8 cellular contexts compared by ENCODE assay signal in the genomic region with DNA sequence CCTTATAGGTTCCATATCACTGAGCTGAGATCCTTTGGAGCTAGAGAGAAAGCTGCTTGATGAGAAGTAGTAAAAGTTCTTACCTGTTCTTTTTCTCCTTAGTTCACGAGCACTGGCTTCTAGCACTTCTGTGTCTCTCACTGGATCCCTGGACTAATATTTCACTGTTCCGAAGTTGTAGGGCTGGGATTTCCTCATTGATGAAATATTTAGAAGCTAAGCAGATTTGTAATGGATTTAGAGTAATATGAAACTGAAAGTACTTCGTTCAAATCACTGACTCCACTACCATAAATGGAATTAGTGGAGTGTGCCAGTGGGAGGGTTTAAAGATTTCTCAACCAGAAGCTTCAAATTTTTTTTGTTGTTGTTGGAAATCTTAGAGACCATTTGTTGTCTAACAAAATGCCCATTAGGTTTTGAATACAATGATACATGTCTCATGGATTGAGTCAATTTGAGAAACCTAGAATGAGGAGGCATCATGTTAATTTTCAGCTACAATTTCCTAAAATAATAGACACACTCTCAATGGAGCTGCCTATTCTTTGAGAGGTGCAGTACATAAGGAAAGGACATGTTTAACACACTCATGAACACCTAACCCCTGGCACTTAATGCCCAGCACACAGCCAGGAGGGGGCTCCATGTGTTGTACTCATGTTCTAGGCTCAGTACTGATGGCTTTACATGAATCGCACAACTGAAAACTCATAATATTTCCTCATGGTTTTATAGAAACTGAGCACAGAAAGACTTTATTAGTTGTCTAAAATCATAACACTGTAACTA. TPM values are rescaled to one million over a fixed set of nuclear protein-coding genes. Genes with fewer than 3 reads are reported as not detected.
A peak's percentile ranks its signal among the peaks of the same experiment; 100 is the strongest.
DNase-seq lines count a peak whose midpoint lies in the region; ATAC-seq and TF ChIP-seq lines count a peak whose summit lies in the region.

A gene with protein sequence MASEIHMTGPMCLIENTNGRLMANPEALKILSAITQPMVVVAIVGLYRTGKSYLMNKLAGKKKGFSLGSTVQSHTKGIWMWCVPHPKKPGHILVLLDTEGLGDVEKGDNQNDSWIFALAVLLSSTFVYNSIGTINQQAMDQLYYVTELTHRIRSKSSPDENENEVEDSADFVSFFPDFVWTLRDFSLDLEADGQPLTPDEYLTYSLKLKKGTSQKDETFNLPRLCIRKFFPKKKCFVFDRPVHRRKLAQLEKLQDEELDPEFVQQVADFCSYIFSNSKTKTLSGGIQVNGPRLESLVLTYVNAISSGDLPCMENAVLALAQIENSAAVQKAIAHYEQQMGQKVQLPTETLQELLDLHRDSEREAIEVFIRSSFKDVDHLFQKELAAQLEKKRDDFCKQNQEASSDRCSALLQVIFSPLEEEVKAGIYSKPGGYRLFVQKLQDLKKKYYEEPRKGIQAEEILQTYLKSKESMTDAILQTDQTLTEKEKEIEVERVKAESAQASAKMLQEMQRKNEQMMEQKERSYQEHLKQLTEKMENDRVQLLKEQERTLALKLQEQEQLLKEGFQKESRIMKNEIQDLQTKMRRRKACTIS (minus strand): TSS at position 132 of the 792 bp plus-strand sequence. CDS start 1,974 bp downstream, outside the sequence.

- ATAC-seq in Right ventricle myocardium inferior (peak; percentile 91), HG03095 (IDR thresholded peaks at IDR 0.05; ENCODE audit: unreplicated experiment) (peak; percentile 59)

- H3K27ac Mint-ChIP-seq in T-helper 2 cell treated with Interferon-gamma antibody and Interleukin-4, amounts not matched to agents 5 μg/mL and 100 μg/mL, for 36 hours: peak within 1 kb of the TSS; percentile 84
- H3K27ac Mint-ChIP-seq in nephron progenitor cell: peak within 1 kb of the TSS; percentile 26

- no peaks in the 10 kb centered on the region for H3K27me3 ChIP-seq in esophagus squamous epithelium

- WGBS in esophagus squamous epithelium, 2 donors: 17 to 23% methylated on average over 4 of the region's 4 CpGs

- TF ChIP-seq CTCF in esophagus squamous epithelium (IDR thresholded peaks at IDR 0.05): no peak
- TF ChIP-seq CTCF in nephron progenitor cell (IDR thresholded peaks at IDR 0.05): no peak
- TF ChIP-seq CTCF in GM13976 (IDR thresholded peaks at IDR 0.05; ENCODE audit: borderline replicate concordance, control extremely low read depth, extremely low read depth, insufficient read depth, missing control alignments): no peak

- H3K4me1 ChIP-seq in esophagus squamous epithelium: peaks cover 4 to 52% (median 17%) of the 10 kb centered on the region in 3 donors

- no peaks in the 10 kb centered on the region for H3K27me3 Mint-ChIP-seq in T-helper 2 cell treated with Interferon-gamma antibody and Interleukin-4, amounts not matched to agents 5 μg/mL and 100 μg/mL, for 36 hours (ENCODE audit: low read depth)
- H3K27me3 Mint-ChIP-seq in nephron progenitor cell (ENCODE audit: low read depth, poor library complexity): peaks cover 7% of the 10 kb centered on the region

- intact Hi-C loops in Right ventricle myocardium inferior (cut with DNase I): no loop called here
- intact Hi-C loops in cardiac septum (cut with DNase I): loop anchor here (2.0 to 5.0 kb wide), 2 partner anchors 57 to 134 kb away; a partner anchor contains a TSS
- intact Hi-C loops in esophagus squamous epithelium (cut with DNase I): no loop called here

- peaks cover 62% of the 10 kb centered on the region for H3K4me1 Mint-ChIP-seq in T-helper 2 cell treated with Interferon-gamma antibody and Interleukin-4, amounts not matched to agents 5 μg/mL and 100 μg/mL, for 36 hours (ENCODE audit: low read depth)
- H3K4me1 Mint-ChIP-seq in nephron progenitor cell: peaks cover 15% of the 10 kb centered on the region

- in situ Hi-C loops in GM13976 (cut with MboI; ENCODE audit: low sequenced_read_pairs, unreplicated experiment): no loop called here

- no peaks in the 10 kb centered on the region for H3K9me3 ChIP-seq in esophagus squamous epithelium

- peaks cover 47% of the 10 kb centered on the region for H3K36me3 Mint-ChIP-seq in T-helper 2 cell treated with Interferon-gamma antibody and Interleukin-4, amounts not matched to agents 5 μg/mL and 100 μg/mL, for 36 hours (ENCODE audit: low read depth)
- H3K36me3 Mint-ChIP-seq in nephron progenitor cell (ENCODE audit: low read depth): no peaks in the 10 kb centered on the region

- no peaks in the 10 kb centered on the region for H3K9me3 Mint-ChIP-seq in T-helper 2 cell treated with Interferon-gamma antibody and Interleukin-4, amounts not matched to agents 5 μg/mL and 100 μg/mL, for 36 hours
- H3K9me3 Mint-ChIP-seq in nephron progenitor cell: no peaks in the 10 kb centered on the region

- no peak for DNase-seq in Right ventricle myocardium inferior (ENCODE audit: missing footprints)
- DNase-seq in cardiac septum (ENCODE audit: low spot score): no peak
- DNase-seq in T-helper 2 cell treated with Interferon-gamma antibody and Interleukin-4, amounts not matched to agents 5 μg/mL and 100 μg/mL, for 36 hours (ENCODE audit: low spot score): no peak
- no peak for DNase-seq in esophagus squamous epithelium (lab: John Stamatoyannopoulos, UW)
- no peak for DNase-seq in nephron progenitor cell
- DNase-seq in SK-N-DZ (ENCODE audit: low spot score): no peak
- no peak for DNase-seq in GM13976 (ENCODE audit: low spot score)

- peak within 1 kb of the TSS; percentile 96 for H3K4me3 Mint-ChIP-seq in T-helper 2 cell treated with Interferon-gamma antibody and Interleukin-4, amounts not matched to agents 5 μg/mL and 100 μg/mL, for 36 hours
- peak within 1 kb of the TSS; percentile 2 for H3K4me3 Mint-ChIP-seq in nephron progenitor cell

- H3K36me3 ChIP-seq in esophagus squamous epithelium: peaks cover 0 to under 1% (median 0%) of the 10 kb centered on the region in 3 donors

- peak in 1 of 4 donors; percentile 57 for TF ChIP-seq POLR2A in esophagus squamous epithelium (IDR thresholded peaks at IDR 0.05)

- peak within 1 kb of the TSS; percentile 79 to 91 (median 88) for H3K27ac ChIP-seq in esophagus squamous epithelium

- peak within 1 kb of the TSS; percentile 39 to 74 (median 52) for H3K4me3 ChIP-seq in esophagus squamous epithelium

RNA-seq across cellular contexts. Expression of the gene that starts here (rescaled TPM):
- 8.3 TPM for total RNA-seq in Right ventricle myocardium inferior
- total RNA-seq in cardiac septum: 6.2 TPM
- total RNA-seq in esophagus squamous epithelium: 10 to 100 TPM in 3 of 4 donors, 1 to 10 TPM in 1; 6.3 to 22.1 (median 15.2) TPM
- 0.15 TPM in 1 of 2 replicates, not detected in the other for polyA plus RNA-seq in SK-N-DZ (2014; cell fraction: cytosol; rRNA removed)
- not detected in 2 replicates for polyA plus RNA-seq in SK-N-DZ (2014; cell fraction: nucleus; rRNA removed)
